In the genomic region with DNA sequence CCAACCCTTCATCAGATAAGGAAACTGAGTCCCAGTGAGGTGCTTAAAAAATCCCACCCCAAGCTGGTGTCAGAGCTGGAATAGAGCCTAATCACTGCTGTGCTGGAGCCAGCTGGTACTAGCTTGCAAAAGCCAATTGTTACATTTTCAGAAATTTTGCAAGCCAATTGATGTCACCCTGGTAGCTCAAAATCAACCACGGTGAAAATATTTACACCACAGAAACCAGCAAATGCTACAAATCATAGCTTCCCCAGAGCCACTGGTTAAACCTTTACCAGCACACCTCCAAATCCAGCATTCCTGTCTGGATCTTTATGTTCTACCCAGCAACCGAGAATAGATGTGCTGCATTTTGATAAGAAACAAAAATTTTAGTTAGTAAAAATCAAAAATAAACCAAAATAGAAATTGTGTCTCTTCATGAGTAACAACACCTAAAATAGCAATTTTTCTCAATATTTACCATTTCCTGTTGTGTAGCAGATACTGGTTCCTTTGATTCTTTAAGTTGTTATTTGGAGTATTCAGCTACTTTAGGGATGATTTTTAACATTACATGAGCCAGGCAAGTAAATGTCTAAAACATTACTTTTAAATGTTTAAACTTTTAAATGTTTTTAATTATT, we compare ENCODE assay signal across 8 cellular contexts. TPM values are rescaled to one million over a fixed set of nuclear protein-coding genes. Genes with fewer than 3 reads are reported as not detected.
DNase-seq lines count a peak whose midpoint lies in the region; ATAC-seq and TF ChIP-seq lines count a peak whose summit lies in the region.

No MANE protein-coding gene starts in this region.

- H3K4me2 ChIP-seq in mesenchymal stem cell (ENCODE audit: low read length, poor library complexity, severe bottlenecking), result peak overlapping the region; percentile 61

- H3K36me3 Mint-ChIP-seq in activated T-helper 17 cell treated with anti-CD3 and anti-CD28 coated beads, Interleukin-2, amount 50 U/mL, for 72 hours (ENCODE audit: low read depth), result no peaks in the 10 kb centered on the region
- no peaks in the 10 kb centered on the region for H3K36me3 Mint-ChIP-seq in activated CD4-positive, alpha-beta T cell treated with anti-CD3 and anti-CD28 coated beads, Interleukin-2, amount 10 ng/mL, durations not matched to agents 7 days and 5 days (ENCODE audit: low read depth)

- TF ChIP-seq CTCF in astrocyte of the spinal cord (IDR thresholded peaks at IDR 0.05; ENCODE audit: low read depth, low read length), result no peak

- H3K9me3 ChIP-seq in mesenchymal stem cell (ENCODE audit: control insufficient read depth, low read length), result no peaks in the 10 kb centered on the region

- in situ Hi-C loops in astrocyte of the spinal cord (cut with HindIII; ENCODE audit: low sequenced_read_pairs), result no loop called here

- H2AK5ac ChIP-seq in mesenchymal stem cell (ENCODE audit: low read length, severe bottlenecking), result peak overlapping the region; percentile 69

- CTCF ChIA-PET in activated CD4-positive, alpha-beta T cell treated with anti-CD3 and anti-CD28 coated beads, Interleukin-2, amount 10 ng/mL, durations not matched to agents 7 days and 5 days (lab: Charles Lee), result no interaction called here

- H3K9me3 Mint-ChIP-seq in activated T-helper 17 cell treated with anti-CD3 and anti-CD28 coated beads, Interleukin-2, amount 50 U/mL, for 72 hours, result no peaks in the 10 kb centered on the region
- H3K9me3 Mint-ChIP-seq in activated CD4-positive, alpha-beta T cell treated with anti-CD3 and anti-CD28 coated beads, Interleukin-2, amount 10 ng/mL, durations not matched to agents 7 days and 5 days, result no peaks in the 10 kb centered on the region

- H3K23ac ChIP-seq in mesenchymal stem cell (ENCODE audit: low read length in 2 of 2), result no peak overlapping the region

- H3K4me1 ChIP-seq in mesenchymal stem cell (ENCODE audit: control insufficient read depth, insufficient read depth, low read depth, low read length), result peaks cover 2% of the 10 kb centered on the region

- WGBS in mesenchymal stem cell, result 44% methylated on average over 1 of the region's 2 CpGs

- peak overlapping the region; percentile 66 for H2BK5ac ChIP-seq in mesenchymal stem cell (ENCODE audit: low read depth, low read length, poor library complexity, severe bottlenecking)

- H3K27ac Mint-ChIP-seq in activated T-helper 17 cell treated with anti-CD3 and anti-CD28 coated beads, Interleukin-2, amount 50 U/mL, for 72 hours, result no peak overlapping the region
- no peak overlapping the region for H3K27ac Mint-ChIP-seq in activated CD4-positive, alpha-beta T cell treated with anti-CD3 and anti-CD28 coated beads, Interleukin-2, amount 10 ng/mL, durations not matched to agents 7 days and 5 days

- H3K14ac ChIP-seq in mesenchymal stem cell (ENCODE audit: low read length in 2 of 2), result no peak overlapping the region

- no peaks in the 10 kb centered on the region for H3K27me3 ChIP-seq in mesenchymal stem cell (ENCODE audit: control insufficient read depth in 1 of 2, insufficient read depth in 1 of 2, low read length in 2 of 2)

- peak overlapping the region; percentile 89 for H3K27ac ChIP-seq in mesenchymal stem cell (ENCODE audit: low read length, poor library complexity, severe bottlenecking)

- peaks cover 12% of the 10 kb centered on the region for H3K79me1 ChIP-seq in mesenchymal stem cell (replicated peaks; ENCODE audit: low read length, poor library complexity, severe bottlenecking)

- no peak overlapping the region for H3K4me3 Mint-ChIP-seq in activated T-helper 17 cell treated with anti-CD3 and anti-CD28 coated beads, Interleukin-2, amount 50 U/mL, for 72 hours
- H3K4me3 Mint-ChIP-seq in activated CD4-positive, alpha-beta T cell treated with anti-CD3 and anti-CD28 coated beads, Interleukin-2, amount 10 ng/mL, durations not matched to agents 7 days and 5 days, result no peak overlapping the region

- H4K91ac ChIP-seq in mesenchymal stem cell (ENCODE audit: low read length), result no peak overlapping the region

- H3K27me3 Mint-ChIP-seq in activated T-helper 17 cell treated with anti-CD3 and anti-CD28 coated beads, Interleukin-2, amount 50 U/mL, for 72 hours, result peaks cover 5% of the 10 kb centered on the region
- H3K27me3 Mint-ChIP-seq in activated CD4-positive, alpha-beta T cell treated with anti-CD3 and anti-CD28 coated beads, Interleukin-2, amount 10 ng/mL, durations not matched to agents 7 days and 5 days, result no peaks in the 10 kb centered on the region

- POLR2A ChIA-PET in activated CD4-positive, alpha-beta T cell treated with anti-CD3 and anti-CD28 coated beads, Interleukin-2, amount 10 ng/mL, durations not matched to agents 7 days and 5 days (lab: Charles Lee), result no interaction called here

- peak in 9 of 14 donors; percentile 14 to 74 (median 29) for DNase-seq in C1 segment of cervical spinal cord (lab: John Stamatoyannopoulos, UW)
- DNase-seq in astrocyte of the spinal cord (ENCODE audit: low read depth, low spot score), result peak; percentile 79
- DNase-seq in mesenchymal stem cell, result peak; percentile 68
- no peak for DNase-seq in activated CD4-positive, alpha-beta T cell treated with anti-CD3 and anti-CD28 coated beads, Interleukin-2, amount 10 ng/mL, durations not matched to agents 7 days and 5 days
- no peak for DNase-seq in activated CD4-positive, alpha-beta T cell treated with anti-CD3 and anti-CD28 coated beads for 48 hours

- no peak overlapping the region for H2BK12ac ChIP-seq in mesenchymal stem cell (ENCODE audit: low read length in 2 of 2)

- no peak overlapping the region for H4K8ac ChIP-seq in mesenchymal stem cell (ENCODE audit: low read length)

- no peaks in the 10 kb centered on the region for H3K4me1 Mint-ChIP-seq in activated T-helper 17 cell treated with anti-CD3 and anti-CD28 coated beads, Interleukin-2, amount 50 U/mL, for 72 hours
- H3K4me1 Mint-ChIP-seq in activated CD4-positive, alpha-beta T cell treated with anti-CD3 and anti-CD28 coated beads, Interleukin-2, amount 10 ng/mL, durations not matched to agents 7 days and 5 days, result peaks cover 11% of the 10 kb centered on the region

- ATAC-seq in GM19452 (IDR thresholded peaks at IDR 0.05; ENCODE audit: unreplicated experiment) (peak; percentile 63), HG03378 (IDR thresholded peaks at IDR 0.05; ENCODE audit: unreplicated experiment) (peak; percentile 63)
- no peak for ATAC-seq in activated T-helper 17 cell treated with anti-CD3 and anti-CD28 coated beads, Interleukin-2, amount 50 U/mL, for 72 hours (replicated peaks)

- no peak overlapping the region for H2BK120ac ChIP-seq in mesenchymal stem cell (ENCODE audit: low read depth, low read length)

- H2BK15ac ChIP-seq in mesenchymal stem cell (ENCODE audit: low read depth, poor library complexity, severe bottlenecking), result no peak overlapping the region

- no peak overlapping the region for H3K4me3 ChIP-seq in astrocyte of the spinal cord (ENCODE audit: low read depth, low read length)
- H3K4me3 ChIP-seq in mesenchymal stem cell (ENCODE audit: insufficient read depth in 1 of 2, low read depth in 1 of 2, low read length in 2 of 2), result peak overlapping the region in 1 of 2 experiments; percentile 40

- peak overlapping the region; percentile 87 for H3K9ac ChIP-seq in mesenchymal stem cell (ENCODE audit: low read length)

- H3K4ac ChIP-seq in mesenchymal stem cell (ENCODE audit: low read depth in 1 of 2, low read length in 2 of 2), result no peak overlapping the region

- peaks cover 4 to 7% of the 10 kb centered on the region in 2 experiments for H3K36me3 ChIP-seq in mesenchymal stem cell (ENCODE audit: control insufficient read depth in 1 of 2, insufficient read depth in 2 of 2, low read depth in 1 of 2, low read length in 2 of 2)

- H3K18ac ChIP-seq in mesenchymal stem cell (ENCODE audit: low read depth in 1 of 2, low read length in 2 of 2), result peak overlapping the region; percentile 37 to 67

- H2AFZ ChIP-seq in mesenchymal stem cell (ENCODE audit: low read depth, low read length), result no peak overlapping the region

RNA-seq across cellular contexts. Expression of a gene that starts 7.2 kb away (rescaled TPM):
- polyA plus RNA-seq in mesenchymal stem cell (2013, experiment 1 of 2), result 5.3 TPM
- 5.5 TPM for polyA plus RNA-seq in mesenchymal stem cell (2013, experiment 2 of 2)
- total RNA-seq in activated T-helper 17 cell treated with anti-CD3 and anti-CD28 coated beads, Interleukin-2, amount 50 U/mL, for 72 hours, result under 1 TPM; 0.28 to 0.32 TPM
- total RNA-seq in activated CD4-positive, alpha-beta T cell treated with anti-CD3 and anti-CD28 coated beads, Interleukin-2, amount 10 ng/mL, durations not matched to agents 7 days and 5 days, result under 1 TPM; 0.05 to 0.25 TPM

Comparison
In these comparisons a context has a peak if more than half of its experiments do, and no peak if none do; other contexts are left out.
1. DNase-seq: peak in C1 segment of cervical spinal cord (9 of 14), astrocyte of the spinal cord (single experiment) and mesenchymal stem cell (single experiment); none in activated CD4-positive, alpha-beta T cell treated with anti-CD3 and anti-CD28 coated beads, Interleukin-2, amount 10 ng/mL, durations not matched to agents 7 days and 5 days (single experiment) and activated CD4-positive, alpha-beta T cell treated with anti-CD3 and anti-CD28 coated beads for 48 hours (single experiment).